In genomic region chr4:108846568-108846967, GRCh38 we compare ENCODE assay signal across 18 cellular contexts.
DNase-seq lines count a peak whose midpoint lies in the region; ATAC-seq and TF ChIP-seq lines count a peak whose summit lies in the region.
"Had no signal": no experiment of that assay in that cellular context is flagged by ENCODE, and none has a peak within 500 bp of the region (broad histone marks: within the 10 kb centered on the region; RNA-seq: fewer than 3 reads in every experiment).

No MANE protein-coding gene starts in this region.

- 86 to 94% methylated on average over 2 of the region's 2 CpGs for WGBS in GM23248 (ENCODE audit: low coverage in 1 of 2, low lambda C conversion rate in 2 of 2, missing lambda C conversion rate in 2 of 2), 2 experiments
- WGBS in psoas muscle, 3 donors, result 75 to 94% (median 89%) methylated on average over 2 of the region's 2 CpGs

- H3K27me3 ChIP-seq in GM23248 (replicated peaks; ENCODE audit: insufficient read depth), result no peaks in the 10 kb centered on the region
- no peaks in the 10 kb centered on the region for H3K27me3 ChIP-seq in psoas muscle (ENCODE audit: insufficient read depth in 3 of 3, low read length in 2 of 3)

- H3K36me3 Mint-ChIP-seq in T-helper 2 cell treated with Interferon-gamma antibody and Interleukin-4, amounts not matched to agents 5 μg/mL and 100 μg/mL, for 36 hours (ENCODE audit: low read depth), result peaks cover 5% of the 10 kb centered on the region

- H3K27ac ChIP-seq in GM23248, result no peak overlapping the region
- no peak overlapping the region for H3K27ac ChIP-seq in psoas muscle

- H3K4me2 ChIP-seq in GM23248 (ENCODE audit: unreplicated experiment), result no peak overlapping the region

- H2AFZ ChIP-seq in GM23248, result no peak overlapping the region

- intact Hi-C loops in psoas muscle (cut with DNase I), result no loop called here

- no peak overlapping the region for H3K9ac ChIP-seq in GM23248

- no peak for TF ChIP-seq CTCF in psoas muscle (IDR thresholded peaks at IDR 0.05)

- H3K9me3 ChIP-seq in GM23248 (ENCODE audit: low read depth) (no peaks in the 10 kb centered on the region), psoas muscle (no peaks in the 10 kb centered on the region)
- H3K9me3 ChIP-seq: HAP-1 had no signal

- peaks cover 12% of the 10 kb centered on the region for H3K27me3 Mint-ChIP-seq in T-helper 2 cell treated with Interferon-gamma antibody and Interleukin-4, amounts not matched to agents 5 μg/mL and 100 μg/mL, for 36 hours (ENCODE audit: low read depth)
- H3K27me3 Mint-ChIP-seq: CD4-positive, alpha-beta T cell had no signal

- peaks cover 26% of the 10 kb centered on the region for H3F3A ChIP-seq in GM23248 (ENCODE audit: insufficient read depth)

- no peaks in the 10 kb centered on the region for H3K9me3 Mint-ChIP-seq in T-helper 2 cell treated with Interferon-gamma antibody and Interleukin-4, amounts not matched to agents 5 μg/mL and 100 μg/mL, for 36 hours
- H3K9me3 Mint-ChIP-seq: CD4-positive, alpha-beta T cell; HFFc6 had no signal

- in situ Hi-C loops in GM23248 (cut with MboI), result loop anchor here (25.0 kb wide), 1 partner anchor 966 kb away; the partner anchor contains the start of genes CFI and GAR1

- no peak overlapping the region for H3K4me3 Mint-ChIP-seq in T-helper 2 cell treated with Interferon-gamma antibody and Interleukin-4, amounts not matched to agents 5 μg/mL and 100 μg/mL, for 36 hours
- H3K4me3 Mint-ChIP-seq: B cell; CD4-positive, alpha-beta T cell; HFFc6 had no signal

- H3K79me2 ChIP-seq in GM23248 (ENCODE audit: insufficient read depth), result no peaks in the 10 kb centered on the region

- no peaks in the 10 kb centered on the region for H3K36me3 ChIP-seq in GM23248 (ENCODE audit: low read depth)
- no peaks in the 10 kb centered on the region for H3K36me3 ChIP-seq in psoas muscle (ENCODE audit: insufficient read depth in 1 of 2, low read depth in 1 of 2)
- H3K36me3 ChIP-seq: HAP-1 had no signal

- H3K4me1 ChIP-seq in GM23248 (ENCODE audit: insufficient read depth), result peaks cover 25% of the 10 kb centered on the region
- H3K4me1 ChIP-seq in psoas muscle, result no peaks in the 10 kb centered on the region

- DNase-seq in GM23248, result peak; percentile 26
- peak; percentile 26 for DNase-seq in amniotic epithelial cell (ENCODE audit: low read depth)
- peak; percentile 41 for DNase-seq in iris pigment epithelial cell (ENCODE audit: low read depth)
- no peak for DNase-seq in psoas muscle
- DNase-seq in KG1 (lab: John Stamatoyannopoulos, UW), result no peak
- no peak for DNase-seq in T-helper 2 cell treated with Interferon-gamma antibody and Interleukin-4, amounts not matched to agents 5 μg/mL and 100 μg/mL, for 36 hours (ENCODE audit: low spot score)
- no peak for DNase-seq in stimulated activated CD4-positive, alpha-beta T cell treated with anti-CD3 and anti-CD28 coated beads, Interleukin-2, amount 100 ng/mL, for 48 hours
- DNase-seq in cerebellar nuclear complex (lab: John Stamatoyannopoulos, UW), result no peak
- DNase-seq: ACHN; C1 segment of cervical spinal cord; Calu3; CD4-positive, alpha-beta T cell; DMS 273 treated with DMSO at 0.1 percent for 48 hours; GOT3; HFFc6 had no signal

- no peaks in the 10 kb centered on the region for H3K9me2 ChIP-seq in GM23248 (ENCODE audit: insufficient read depth)

- H4K20me1 ChIP-seq in GM23248 (ENCODE audit: insufficient read depth), result no peaks in the 10 kb centered on the region

- ATAC-seq in psoas muscle, result peak in 3 of 4 donors; percentile 49 to 64 (median 62)
- ATAC-seq: GM12878 had no signal

- H3K27ac Mint-ChIP-seq in T-helper 2 cell treated with Interferon-gamma antibody and Interleukin-4, amounts not matched to agents 5 μg/mL and 100 μg/mL, for 36 hours, result no peak overlapping the region
- H3K27ac Mint-ChIP-seq: B cell; CD4-positive, alpha-beta T cell; HFFc6 had no signal

- peaks cover 23% of the 10 kb centered on the region for H3K4me1 Mint-ChIP-seq in T-helper 2 cell treated with Interferon-gamma antibody and Interleukin-4, amounts not matched to agents 5 μg/mL and 100 μg/mL, for 36 hours (ENCODE audit: low read depth)

- H3K4me3 ChIP-seq in GM23248, result no peak overlapping the region
- H3K4me3 ChIP-seq in psoas muscle, result no peak overlapping the region
- H3K4me3 ChIP-seq: GM12878, HAP-1 had no signal

Comparison
In these comparisons a context has a peak if more than half of its experiments do, and no peak if none do; other contexts are left out.
1. DNase-seq: peak in GM23248 (single experiment), amniotic epithelial cell (single experiment) and iris pigment epithelial cell (single experiment); none in psoas muscle (0 of 2), KG1 (single experiment), T-helper 2 cell treated with Interferon-gamma antibody and Interleukin-4, amounts not matched to agents 5 μg/mL and 100 μg/mL, for 36 hours (single experiment), stimulated activated CD4-positive, alpha-beta T cell treated with anti-CD3 and anti-CD28 coated beads, Interleukin-2, amount 100 ng/mL, for 48 hours (0 of 2) and cerebellar nuclear complex (0 of 2).